1 cellular context compared by ENCODE assay signal in genomic region chr19:49877879-49878743, GRCh38.
TF ChIP-seq lines count a peak whose summit lies in the region.

No MANE protein-coding gene starts in this region.

TF ChIP-seq in HEK293, 187 proteins besides CTCF, POLR2A, EP300 and RAD21 (continued from another document and continues in another):
- no peak for TF ChIP-seq ZSCAN16 (tag by site-specific recombination; IDR thresholded peaks at IDR 0.05)
- no peak for TF ChIP-seq ZNF561 (tag by site-specific recombination; IDR thresholded peaks at IDR 0.05; ENCODE audit: borderline replicate concordance)
- TF ChIP-seq ZNF169 (tag by site-specific recombination; IDR thresholded peaks at IDR 0.05) = no peak
- TF ChIP-seq ZIC2 (tag by site-specific recombination; IDR thresholded peaks at IDR 0.05) = no peak
- TF ChIP-seq ZNF398 (tag by site-specific recombination; IDR thresholded peaks at IDR 0.05) = 0 out of 2 replicates have a peak, but pooled peaks have one; percentile 17
- no peak for TF ChIP-seq ZSCAN30 (tag by site-specific recombination; IDR thresholded peaks at IDR 0.05)
- no peak for TF ChIP-seq ZNF146 (tag by site-specific recombination; IDR thresholded peaks at IDR 0.05)
- no peak for TF ChIP-seq ZNF175 (tag by site-specific recombination; IDR thresholded peaks at IDR 0.05)
- TF ChIP-seq GLIS2 (tag by site-specific recombination; IDR thresholded peaks at IDR 0.05) = peak; percentile 92
- TF ChIP-seq KLF17 (tag by site-specific recombination; IDR thresholded peaks at IDR 0.05) = 0 out of 2 replicates have a peak, but pooled peaks have one; percentile 11
- TF ChIP-seq ZNF302 (tag by site-specific recombination; IDR thresholded peaks at IDR 0.05; ENCODE audit: low read depth) = no peak
- TF ChIP-seq ZNF654 (tag by site-specific recombination; IDR thresholded peaks at IDR 0.05; ENCODE audit: low read depth) = no peak
- no peak for TF ChIP-seq ZNF843 (tag by site-specific recombination; IDR thresholded peaks at IDR 0.05)
- TF ChIP-seq ZBTB26 (tag by site-specific recombination; optimal IDR thresholded peaks at IDR 0.05) = peak; percentile 5
- TF ChIP-seq ZNF626 (tag by site-specific recombination; IDR thresholded peaks at IDR 0.05) = no peak
- no peak for TF ChIP-seq ZNF248 (tag by site-specific recombination; IDR thresholded peaks at IDR 0.05)
- TF ChIP-seq ZNF211 (tag by site-specific recombination; IDR thresholded peaks at IDR 0.05; ENCODE audit: low read depth) = no peak
- TF ChIP-seq ZNF501 (tag by site-specific recombination; IDR thresholded peaks at IDR 0.05) = peak; percentile 24; the same call in 1 of the 2 replicates
- TF ChIP-seq ZNF580 (tag by site-specific recombination; IDR thresholded peaks at IDR 0.05) = no peak
- no peak for TF ChIP-seq ZNF16 (tag by site-specific recombination; IDR thresholded peaks at IDR 0.05; ENCODE audit: low read depth)
- no peak for TF ChIP-seq ZNF350 (tag by site-specific recombination; IDR thresholded peaks at IDR 0.05)
- TF ChIP-seq ZBTB7A (tag by site-specific recombination; IDR thresholded peaks at IDR 0.05; ENCODE audit: low read depth) = peak; percentile 40; the same call in 1 of the 2 replicates
- peak; percentile 34; the same call in 1 of the 2 replicates for TF ChIP-seq IKZF3 (tag by site-specific recombination; IDR thresholded peaks at IDR 0.05)
- no peak for TF ChIP-seq ZNF221 (tag by site-specific recombination; IDR thresholded peaks at IDR 0.05; ENCODE audit: borderline replicate concordance)
- TF ChIP-seq INSM2 (tag by site-specific recombination; IDR thresholded peaks at IDR 0.05) = no peak
- peak; percentile 49; the same call in 1 of the 2 replicates for TF ChIP-seq ZNF391 (tag by site-specific recombination; IDR thresholded peaks at IDR 0.05; ENCODE audit: borderline replicate concordance, low read depth)
- no peak for TF ChIP-seq ZNF266 (tag by site-specific recombination; IDR thresholded peaks at IDR 0.05; ENCODE audit: low read depth)
- peak; percentile 88 for TF ChIP-seq PATZ1 (tag by site-specific recombination; IDR thresholded peaks at IDR 0.05)
- TF ChIP-seq SCRT2 (tag by site-specific recombination; IDR thresholded peaks at IDR 0.05) = no peak
- no peak for TF ChIP-seq SETDB1 (IDR thresholded peaks at IDR 0.05; ENCODE audit: insufficient read length, low read length)
- TF ChIP-seq BCL11B (tag by site-specific recombination; IDR thresholded peaks at IDR 0.05; ENCODE audit: low read depth) = no peak
- TF ChIP-seq ZNF664 (tag by site-specific recombination; IDR thresholded peaks at IDR 0.05) = no peak
- TF ChIP-seq ZNF114 (tag by site-specific recombination; IDR thresholded peaks at IDR 0.05) = no peak
- TF ChIP-seq ZNF37A (tag by site-specific recombination; IDR thresholded peaks at IDR 0.05) = no peak
- peak; percentile 69; the same call in 1 of the 2 replicates for TF ChIP-seq ZFP3 (tag by site-specific recombination; IDR thresholded peaks at IDR 0.05; ENCODE audit: low read depth)
- TF ChIP-seq ZFP37 (tag by site-specific recombination; IDR thresholded peaks at IDR 0.05) = no peak
- peak; percentile 99 for TF ChIP-seq ZNF335 (tag by site-specific recombination; conservative IDR thresholded peaks at IDR 0.05)
- TF ChIP-seq ZNF174 (tag by site-specific recombination; IDR thresholded peaks at IDR 0.05) = no peak
- TF ChIP-seq ZSCAN18 (tag by site-specific recombination; IDR thresholded peaks at IDR 0.05) = no peak
- TF ChIP-seq ZNF416 (tag by site-specific recombination; IDR thresholded peaks at IDR 0.05) = no peak
- no peak for TF ChIP-seq SCRT1 (tag by site-specific recombination; IDR thresholded peaks at IDR 0.05; ENCODE audit: borderline replicate concordance)
- no peak for TF ChIP-seq ZNF639 (tag by site-specific recombination; IDR thresholded peaks at IDR 0.05)
- TF ChIP-seq ZNF701 (tag by site-specific recombination; IDR thresholded peaks at IDR 0.05) = no peak
- TF ChIP-seq TCF7L2 (IDR thresholded peaks at IDR 0.05; ENCODE audit: borderline replicate concordance, low read depth, low read length) = no peak
- TF ChIP-seq ZNF544 (tag by site-specific recombination; IDR thresholded peaks at IDR 0.05) = no peak
- no peak for TF ChIP-seq ZNF548 (tag by site-specific recombination; IDR thresholded peaks at IDR 0.05)
- no peak for TF ChIP-seq RBAK (tag by site-specific recombination; IDR thresholded peaks at IDR 0.05)
- peak; percentile 87 for TF ChIP-seq PRDM1 (tag by site-specific recombination; IDR thresholded peaks at IDR 0.05)
- no peak for TF ChIP-seq ZNF19 (tag by site-specific recombination; IDR thresholded peaks at IDR 0.05; ENCODE audit: low read depth)
- no peak for TF ChIP-seq PBX3 (CRISPR knock-in tag; IDR thresholded peaks at IDR 0.05)
- no peak for TF ChIP-seq ZNF549 (tag by site-specific recombination; IDR thresholded peaks at IDR 0.05)
- TF ChIP-seq KLF9 (tag by site-specific recombination; IDR thresholded peaks at IDR 0.05; ENCODE audit: low read depth) = peak; percentile 63; the same call in 1 of the 2 replicates
- no peak for TF ChIP-seq KLF7 (tag by site-specific recombination; IDR thresholded peaks at IDR 0.05; ENCODE audit: borderline replicate concordance)
- no peak for TF ChIP-seq REST (tag by site-specific recombination; IDR thresholded peaks at IDR 0.05)
- TF ChIP-seq ZNF292 (tag by site-specific recombination; IDR thresholded peaks at IDR 0.05; ENCODE audit: borderline replicate concordance, low read depth) = no peak
- TF ChIP-seq ZNF600 (tag by site-specific recombination; IDR thresholded peaks at IDR 0.05) = peak; percentile 79
